10 cellular contexts compared by ENCODE assay signal in genomic region chr9:135951889-135952663, GRCh38. TPM values are rescaled to one million over a fixed set of nuclear protein-coding genes. Genes with fewer than 3 reads are reported as not detected.
DNase-seq lines count a peak whose midpoint lies in the region; ATAC-seq and TF ChIP-seq lines count a peak whose summit lies in the region.
"Had no signal": no experiment of that assay in that cellular context is flagged by ENCODE, and none has a peak within 500 bp of the region (broad histone marks: within the 10 kb centered on the region; RNA-seq: fewer than 3 reads in every experiment).

No MANE protein-coding gene starts in this region.

- peaks cover 35% of the 10 kb centered on the region for H3K36me3 ChIP-seq in SJCRH30
- H3K36me3 ChIP-seq in thymus (ENCODE audit: control insufficient read depth, insufficient read depth), result peaks cover 27% of the 10 kb centered on the region
- H3K36me3 ChIP-seq in gastroesophageal sphincter, result peaks cover 0 to 80% of the 10 kb centered on the region in 2 donors

- no peak for TF ChIP-seq EP300 in gastroesophageal sphincter (IDR thresholded peaks at IDR 0.05)

- H3K9me3 ChIP-seq in SJCRH30 (replicated peaks), result no peaks in the 10 kb centered on the region
- H3K9me3 ChIP-seq in thymus (ENCODE audit: control insufficient read depth), result no peaks in the 10 kb centered on the region
- no peaks in the 10 kb centered on the region for H3K9me3 ChIP-seq in gastroesophageal sphincter
- H3K9me3 ChIP-seq: right atrium auricular region had no signal

- TF ChIP-seq CTCF in gastroesophageal sphincter (IDR thresholded peaks at IDR 0.05), result no peak

- no peak for TF ChIP-seq POLR2A in gastroesophageal sphincter (IDR thresholded peaks at IDR 0.05)

- 91% methylated on average over 18 of the region's 18 CpGs for WGBS in thymus
- 57 to 60% methylated on average over 8 to 14 of the region's 18 CpGs for WGBS in gastroesophageal sphincter (ENCODE audit: low coverage in 1 of 2), 2 donors

- H3K4me3 ChIP-seq in SJCRH30 (no peak overlapping the region), thymus (ENCODE audit: low read length) (no peak overlapping the region), gastroesophageal sphincter (no peak overlapping the region)
- H3K4me3 ChIP-seq: right atrium auricular region had no signal

- DNase-seq in NCI-H128 (lab: John Stamatoyannopoulos, UW; ENCODE audit: unreplicated experiment) (peak; percentile 44), SJCRH30 (peak; percentile 82 to 91), glomerular visceral epithelial cell (ENCODE audit: extremely low spot score) (peak; percentile 81), NOMO-1 treated with dmso at 0.1 percent for 144 hours (lab: John Stamatoyannopoulos, UW; ENCODE audit: unreplicated experiment) (no peak)

- H3K27me3 ChIP-seq in SJCRH30, result no peaks in the 10 kb centered on the region
- H3K27me3 ChIP-seq in thymus (ENCODE audit: control insufficient read depth, insufficient read depth), result no peaks in the 10 kb centered on the region
- H3K27me3 ChIP-seq in gastroesophageal sphincter, result no peaks in the 10 kb centered on the region
- H3K27me3 ChIP-seq: right atrium auricular region had no signal

- no peak for ATAC-seq in HG03108 (IDR thresholded peaks at IDR 0.05; ENCODE audit: unreplicated experiment)
- ATAC-seq in gastroesophageal sphincter, result no peak
- ATAC-seq: activated naive CD4-positive, alpha-beta T cell treated with anti-CD3 and anti-CD28 coated beads, Interleukin-2, amount 50 U/mL, for 72 hours had no signal

- peaks cover 18% of the 10 kb centered on the region for H3K4me1 ChIP-seq in SJCRH30
- no peaks in the 10 kb centered on the region for H3K4me1 ChIP-seq in thymus (ENCODE audit: control insufficient read depth, insufficient read depth, low read length)
- H3K4me1 ChIP-seq in gastroesophageal sphincter, result peaks cover 0 to 4% (median 0%) of the 10 kb centered on the region in 3 donors

- H3K27ac ChIP-seq in SJCRH30 (peak overlapping the region; percentile 51), thymus (ENCODE audit: low read depth) (peak overlapping the region; percentile 26), gastroesophageal sphincter (no peak overlapping the region)
- H3K27ac ChIP-seq: KMS-11, right atrium auricular region had no signal

RNA-seq across cellular contexts. Expression of gene UBAC1, which starts 9.1 kb away (rescaled TPM):
- total RNA-seq in SJCRH30 (2014; rRNA removed; shearing (Covaris generic)), result 60.6 and 62.8 TPM in 2 replicates
- 73.6 TPM for polyA plus RNA-seq in thymus
- total RNA-seq in gastroesophageal sphincter, result 10 to 100 TPM; 52.9 to 76.3 (median 63.5) TPM

RNA-seq across cellular contexts. Expression of gene CAMSAP1, which starts 44.7 kb away (rescaled TPM):
- total RNA-seq in SJCRH30 (2014; rRNA removed; shearing (Covaris generic)), result 34.4 and 42.3 TPM in 2 replicates
- polyA plus RNA-seq in thymus, result 9.9 TPM
- 10 to 100 TPM; 27.5 to 49.2 (median 28.2) TPM for total RNA-seq in gastroesophageal sphincter

Comparison
In these comparisons a context has a peak if more than half of its experiments do, and no peak if none do; other contexts are left out.
1. H3K27ac ChIP-seq: peak in SJCRH30 (single experiment) and thymus (single experiment); none in gastroesophageal sphincter (0 of 4).